1 cellular context compared by ENCODE assay signal in genomic region chr9:111678293-111678692, GRCh38.
TF ChIP-seq lines count a peak whose summit lies in the region.

No MANE protein-coding gene starts in this region.

TF ChIP-seq in HepG2, 621 proteins besides CTCF, POLR2A, EP300 and RAD21 (continued from another document and continues in another):
- TF ChIP-seq DMTF1 (CRISPR knock-in tag; IDR thresholded peaks at IDR 0.05): no peak
- TF ChIP-seq SP1 (IDR thresholded peaks at IDR 0.05): no peak
- no peak for TF ChIP-seq SP1 (CRISPR knock-in tag; IDR thresholded peaks at IDR 0.05)
- TF ChIP-seq ZNF274 (CRISPR knock-in tag; IDR thresholded peaks at IDR 0.05): no peak
- TF ChIP-seq RERE (CRISPR knock-in tag; IDR thresholded peaks at IDR 0.05; ENCODE audit: low read depth): no peak
- no peak for TF ChIP-seq PHF20 (CRISPR knock-in tag; IDR thresholded peaks at IDR 0.05)
- TF ChIP-seq HHEX (CRISPR knock-in tag; IDR thresholded peaks at IDR 0.05): no peak
- no peak for TF ChIP-seq ESRRA (CRISPR knock-in tag; IDR thresholded peaks at IDR 0.05; ENCODE audit: low read depth)
- no peak for TF ChIP-seq SNAPC5 (CRISPR knock-in tag; IDR thresholded peaks at IDR 0.05; ENCODE audit: borderline replicate concordance)
- TF ChIP-seq ZNF629 (CRISPR knock-in tag; conservative IDR thresholded peaks at IDR 0.05): no peak
- TF ChIP-seq SIX4 (CRISPR knock-in tag; IDR thresholded peaks at IDR 0.05): no peak
- no peak for TF ChIP-seq GZF1 (CRISPR knock-in tag; IDR thresholded peaks at IDR 0.05)
- TF ChIP-seq CCAR2 (optimal IDR thresholded peaks at IDR 0.05; ENCODE audit: low read depth, low read length): no peak
- no peak for TF ChIP-seq CEBPG (CRISPR knock-in tag; IDR thresholded peaks at IDR 0.05)
- TF ChIP-seq KLF13 (CRISPR knock-in tag; IDR thresholded peaks at IDR 0.05): no peak
- no peak for TF ChIP-seq ZNF768 (CRISPR knock-in tag; IDR thresholded peaks at IDR 0.05)
- TF ChIP-seq, protein P1, sequence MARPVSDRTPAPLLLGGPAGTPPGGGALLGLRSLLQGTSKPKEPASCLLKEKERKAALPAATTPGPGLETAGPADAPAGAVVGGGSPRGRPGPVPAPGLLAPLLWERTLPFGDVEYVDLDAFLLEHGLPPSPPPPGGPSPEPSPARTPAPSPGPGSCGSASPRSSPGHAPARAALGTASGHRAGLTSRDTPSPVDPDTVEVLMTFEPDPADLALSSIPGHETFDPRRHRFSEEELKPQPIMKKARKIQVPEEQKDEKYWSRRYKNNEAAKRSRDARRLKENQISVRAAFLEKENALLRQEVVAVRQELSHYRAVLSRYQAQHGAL (CRISPR knock-in tag; IDR thresholded peaks at IDR 0.05; ENCODE audit: not compliant biosample characterization): no peak
- TF ChIP-seq SP4 (CRISPR knock-in tag; IDR thresholded peaks at IDR 0.05): no peak
- TF ChIP-seq MIXL1 (CRISPR knock-in tag; IDR thresholded peaks at IDR 0.05): 0 out of 2 replicates have a peak, but pooled peaks have one; percentile 24
- no peak for TF ChIP-seq MED8 (CRISPR knock-in tag; IDR thresholded peaks at IDR 0.05; ENCODE audit: insufficient replicate concordance)
- no peak for TF ChIP-seq ELK4 (CRISPR knock-in tag; IDR thresholded peaks at IDR 0.05; ENCODE audit: borderline replicate concordance)
- TF ChIP-seq, protein P2, sequence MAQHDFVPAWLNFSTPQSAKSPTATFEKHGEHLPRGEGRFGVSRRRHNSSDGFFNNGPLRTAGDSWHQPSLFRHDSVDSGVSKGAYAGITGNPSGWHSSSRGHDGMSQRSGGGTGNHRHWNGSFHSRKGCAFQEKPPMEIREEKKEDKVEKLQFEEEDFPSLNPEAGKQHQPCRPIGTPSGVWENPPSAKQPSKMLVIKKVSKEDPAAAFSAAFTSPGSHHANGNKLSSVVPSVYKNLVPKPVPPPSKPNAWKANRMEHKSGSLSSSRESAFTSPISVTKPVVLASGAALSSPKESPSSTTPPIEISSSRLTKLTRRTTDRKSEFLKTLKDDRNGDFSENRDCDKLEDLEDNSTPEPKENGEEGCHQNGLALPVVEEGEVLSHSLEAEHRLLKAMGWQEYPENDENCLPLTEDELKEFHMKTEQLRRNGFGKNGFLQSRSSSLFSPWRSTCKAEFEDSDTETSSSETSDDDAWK (CRISPR knock-in tag; IDR thresholded peaks at IDR 0.05): no peak
- TF ChIP-seq, protein P3, sequence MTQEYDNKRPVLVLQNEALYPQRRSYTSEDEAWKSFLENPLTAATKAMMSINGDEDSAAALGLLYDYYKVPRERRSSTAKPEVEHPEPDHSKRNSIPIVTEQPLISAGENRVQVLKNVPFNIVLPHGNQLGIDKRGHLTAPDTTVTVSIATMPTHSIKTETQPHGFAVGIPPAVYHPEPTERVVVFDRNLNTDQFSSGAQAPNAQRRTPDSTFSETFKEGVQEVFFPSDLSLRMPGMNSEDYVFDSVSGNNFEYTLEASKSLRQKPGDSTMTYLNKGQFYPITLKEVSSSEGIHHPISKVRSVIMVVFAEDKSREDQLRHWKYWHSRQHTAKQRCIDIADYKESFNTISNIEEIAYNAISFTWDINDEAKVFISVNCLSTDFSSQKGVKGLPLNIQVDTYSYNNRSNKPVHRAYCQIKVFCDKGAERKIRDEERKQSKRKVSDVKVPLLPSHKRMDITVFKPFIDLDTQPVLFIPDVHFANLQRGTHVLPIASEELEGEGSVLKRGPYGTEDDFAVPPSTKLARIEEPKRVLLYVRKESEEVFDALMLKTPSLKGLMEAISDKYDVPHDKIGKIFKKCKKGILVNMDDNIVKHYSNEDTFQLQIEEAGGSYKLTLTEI (CRISPR knock-in tag; conservative IDR thresholded peaks at IDR 0.05): no peak
- no peak for TF ChIP-seq PITX1 (CRISPR knock-in tag; IDR thresholded peaks at IDR 0.05)
- no peak for TF ChIP-seq SMARCC2 (IDR thresholded peaks at IDR 0.05)
- TF ChIP-seq ZSCAN22 (CRISPR knock-in tag; IDR thresholded peaks at IDR 0.05): no peak
- no peak for TF ChIP-seq SRSF4 (IDR thresholded peaks at IDR 0.05; ENCODE audit: low read depth, low read length, poor library complexity, severe bottlenecking)
- no peak for TF ChIP-seq ZMAT3 (CRISPR knock-in tag; conservative IDR thresholded peaks at IDR 0.05)
- TF ChIP-seq IRF2 (CRISPR knock-in tag; IDR thresholded peaks at IDR 0.05): no peak
- TF ChIP-seq, protein P4, sequence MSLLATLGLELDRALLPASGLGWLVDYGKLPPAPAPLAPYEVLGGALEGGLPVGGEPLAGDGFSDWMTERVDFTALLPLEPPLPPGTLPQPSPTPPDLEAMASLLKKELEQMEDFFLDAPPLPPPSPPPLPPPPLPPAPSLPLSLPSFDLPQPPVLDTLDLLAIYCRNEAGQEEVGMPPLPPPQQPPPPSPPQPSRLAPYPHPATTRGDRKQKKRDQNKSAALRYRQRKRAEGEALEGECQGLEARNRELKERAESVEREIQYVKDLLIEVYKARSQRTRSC (CRISPR knock-in tag; IDR thresholded peaks at IDR 0.05; ENCODE audit: low read depth): no peak
- TF ChIP-seq, protein P5, sequence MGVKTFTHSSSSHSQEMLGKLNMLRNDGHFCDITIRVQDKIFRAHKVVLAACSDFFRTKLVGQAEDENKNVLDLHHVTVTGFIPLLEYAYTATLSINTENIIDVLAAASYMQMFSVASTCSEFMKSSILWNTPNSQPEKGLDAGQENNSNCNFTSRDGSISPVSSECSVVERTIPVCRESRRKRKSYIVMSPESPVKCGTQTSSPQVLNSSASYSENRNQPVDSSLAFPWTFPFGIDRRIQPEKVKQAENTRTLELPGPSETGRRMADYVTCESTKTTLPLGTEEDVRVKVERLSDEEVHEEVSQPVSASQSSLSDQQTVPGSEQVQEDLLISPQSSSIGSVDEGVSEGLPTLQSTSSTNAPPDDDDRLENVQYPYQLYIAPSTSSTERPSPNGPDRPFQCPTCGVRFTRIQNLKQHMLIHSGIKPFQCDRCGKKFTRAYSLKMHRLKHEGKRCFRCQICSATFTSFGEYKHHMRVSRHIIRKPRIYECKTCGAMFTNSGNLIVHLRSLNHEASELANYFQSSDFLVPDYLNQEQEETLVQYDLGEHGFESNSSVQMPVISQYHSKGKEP (CRISPR knock-in tag; IDR thresholded peaks at IDR 0.05): no peak
- no peak for TF ChIP-seq ATF7-NPFF (CRISPR knock-in tag; IDR thresholded peaks at IDR 0.05; ENCODE audit: low read depth)
- no peak for TF ChIP-seq THYN1 (CRISPR knock-in tag; IDR thresholded peaks at IDR 0.05; ENCODE audit: borderline replicate concordance, low read depth)
- TF ChIP-seq HOXA3 (CRISPR knock-in tag; IDR thresholded peaks at IDR 0.05): peak; percentile 45; the same call in 1 of the 2 replicates
- peak; percentile 81 for TF ChIP-seq XRCC5 (optimal IDR thresholded peaks at IDR 0.05; ENCODE audit: low read length)
- TF ChIP-seq ZNF331 (CRISPR knock-in tag; IDR thresholded peaks at IDR 0.05): peak; percentile 99
- TF ChIP-seq ZNF761 (CRISPR knock-in tag; conservative IDR thresholded peaks at IDR 0.05): no peak
- no peak for TF ChIP-seq ZNF484 (CRISPR knock-in tag; IDR thresholded peaks at IDR 0.05; ENCODE audit: borderline replicate concordance, low read depth)
- 0 out of 2 replicates have a peak, but pooled peaks have one; percentile 25 for TF ChIP-seq FOSL2 (CRISPR knock-in tag; IDR thresholded peaks at IDR 0.05)
- TF ChIP-seq SAP130 (CRISPR knock-in tag; IDR thresholded peaks at IDR 0.05; ENCODE audit: low read depth): 0 out of 2 replicates have a peak, but pooled peaks have one; percentile 38
- TF ChIP-seq ZNF251 (CRISPR knock-in tag; IDR thresholded peaks at IDR 0.05): no peak
- no peak for TF ChIP-seq CENPX (CRISPR knock-in tag; IDR thresholded peaks at IDR 0.05)
- no peak for TF ChIP-seq ZNF615 (CRISPR knock-in tag; IDR thresholded peaks at IDR 0.05; ENCODE audit: borderline replicate concordance)
- TF ChIP-seq MBNL3 (CRISPR knock-in tag; conservative IDR thresholded peaks at IDR 0.05): no peak
- TF ChIP-seq, protein P6, sequence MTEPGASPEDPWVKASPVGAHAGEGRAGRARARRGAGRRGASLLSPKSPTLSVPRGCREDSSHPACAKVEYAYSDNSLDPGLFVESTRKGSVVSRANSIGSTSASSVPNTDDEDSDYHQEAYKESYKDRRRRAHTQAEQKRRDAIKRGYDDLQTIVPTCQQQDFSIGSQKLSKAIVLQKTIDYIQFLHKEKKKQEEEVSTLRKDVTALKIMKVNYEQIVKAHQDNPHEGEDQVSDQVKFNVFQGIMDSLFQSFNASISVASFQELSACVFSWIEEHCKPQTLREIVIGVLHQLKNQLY (CRISPR knock-in tag; IDR thresholded peaks at IDR 0.05): no peak
- no peak for TF ChIP-seq NCOA2 (CRISPR knock-in tag; IDR thresholded peaks at IDR 0.05)
- no peak for TF ChIP-seq MAFG (CRISPR knock-in tag; IDR thresholded peaks at IDR 0.05)
